8 cellular contexts compared by ENCODE assay signal in genomic region chr19:48810151-48810550, GRCh38. TPM values are rescaled to one million over a fixed set of nuclear protein-coding genes. Genes with fewer than 3 reads are reported as not detected.
DNase-seq lines count a peak whose midpoint lies in the region.

No MANE protein-coding gene starts in this region.

- H3K4me3 ChIP-seq in thymus (ENCODE audit: low read length), result peak overlapping the region; percentile 83

- H3K4me3 Mint-ChIP-seq in activated T-cell treated with anti-CD3 and anti-CD28 coated beads, Interleukin-2, amount 50 U/mL, for 24 hours, result peak overlapping the region; percentile 89
- peak overlapping the region; percentile 88 for H3K4me3 Mint-ChIP-seq in activated naive CD8-positive, alpha-beta T cell

- peak overlapping the region; percentile 89 for H3K27ac Mint-ChIP-seq in activated T-cell treated with anti-CD3 and anti-CD28 coated beads, Interleukin-2, amount 50 U/mL, for 24 hours
- peak overlapping the region; percentile 72 for H3K27ac Mint-ChIP-seq in activated naive CD8-positive, alpha-beta T cell

- DNase-seq in activated T-cell treated with anti-CD3 and anti-CD28 coated beads, Interleukin-2, amount 50 U/mL, for 24 hours, result no peak
- no peak for DNase-seq in activated T-cell treated with anti-CD3 and anti-CD28 coated beads for 4 hours
- peak; percentile 1 for DNase-seq in kidney glomerular epithelial cell (lab: John Stamatoyannopoulos, UW)
- DNase-seq in NCI-H128 (lab: John Stamatoyannopoulos, UW; ENCODE audit: unreplicated experiment), result no peak
- no peak for DNase-seq in germinal center (ENCODE audit: low spot score)
- DNase-seq in activated CD4-positive, alpha-beta T cell treated with anti-CD3 and anti-CD28 coated beads for 4 hours, result no peak

- H3K9me3 ChIP-seq in thymus (ENCODE audit: control insufficient read depth), result no peaks in the 10 kb centered on the region

- H3K4me1 ChIP-seq in thymus (ENCODE audit: control insufficient read depth, insufficient read depth, low read length), result peaks cover 7% of the 10 kb centered on the region

- H3K4me1 Mint-ChIP-seq in activated T-cell treated with anti-CD3 and anti-CD28 coated beads, Interleukin-2, amount 50 U/mL, for 24 hours (ENCODE audit: low read depth), result peaks cover 26% of the 10 kb centered on the region
- H3K4me1 Mint-ChIP-seq in activated naive CD8-positive, alpha-beta T cell (ENCODE audit: low read depth), result peaks cover 25% of the 10 kb centered on the region

- H3K9me3 Mint-ChIP-seq in activated T-cell treated with anti-CD3 and anti-CD28 coated beads, Interleukin-2, amount 50 U/mL, for 24 hours, result no peaks in the 10 kb centered on the region
- H3K9me3 Mint-ChIP-seq in activated naive CD8-positive, alpha-beta T cell (ENCODE audit: low read depth), result no peaks in the 10 kb centered on the region

- H3K36me3 ChIP-seq in thymus (ENCODE audit: control insufficient read depth, insufficient read depth), result peaks cover 7% of the 10 kb centered on the region

- no peaks in the 10 kb centered on the region for H3K27me3 Mint-ChIP-seq in activated T-cell treated with anti-CD3 and anti-CD28 coated beads, Interleukin-2, amount 50 U/mL, for 24 hours
- H3K27me3 Mint-ChIP-seq in activated naive CD8-positive, alpha-beta T cell, result no peaks in the 10 kb centered on the region

- peak overlapping the region; percentile 49 for H3K27ac ChIP-seq in thymus (ENCODE audit: low read depth)

- WGBS in thymus, result 14% methylated on average over 7 of the region's 7 CpGs

- peaks cover 30% of the 10 kb centered on the region for H3K36me3 Mint-ChIP-seq in activated T-cell treated with anti-CD3 and anti-CD28 coated beads, Interleukin-2, amount 50 U/mL, for 24 hours (ENCODE audit: low read depth)
- no peaks in the 10 kb centered on the region for H3K36me3 Mint-ChIP-seq in activated naive CD8-positive, alpha-beta T cell

- no peaks in the 10 kb centered on the region for H3K27me3 ChIP-seq in thymus (ENCODE audit: control insufficient read depth, insufficient read depth)

RNA-seq across cellular contexts. Expression of gene BCAT2, which starts 0.7 kb away (rescaled TPM):
- polyA plus RNA-seq in thymus, result 37.5 TPM

RNA-seq across cellular contexts. Expression of gene HSD17B14, which starts 26.1 kb away (rescaled TPM):
- polyA plus RNA-seq in thymus, result 20.4 TPM

RNA-seq across cellular contexts. Expression of gene FGF21, which starts 54.8 kb away (rescaled TPM):
- polyA plus RNA-seq in thymus, result 0.11 TPM

RNA-seq across cellular contexts. Expression of gene FUT1, which starts 57.7 kb away (rescaled TPM):
- polyA plus RNA-seq in thymus, result 1.3 TPM

RNA-seq across cellular contexts. Expression of gene PLEKHA4, which starts 58.3 kb away (rescaled TPM):
- 17.3 TPM for polyA plus RNA-seq in thymus
